In genomic region chr17:35708951-35709350, GRCh38 we compare ENCODE assay signal across 21 cellular contexts. TPM values are rescaled to one million over a fixed set of nuclear protein-coding genes. Genes with fewer than 3 reads are reported as not detected.
DNase-seq lines count a peak whose midpoint lies in the region; ATAC-seq, FAIRE-seq and TF ChIP-seq lines count a peak whose summit lies in the region.
"Had no signal": no experiment of that assay in that cellular context is flagged by ENCODE, and none has a peak within 500 bp of the region (broad histone marks: within the 10 kb centered on the region; RNA-seq: fewer than 3 reads in every experiment).

No MANE protein-coding gene starts in this region.

- peaks cover 15% of the 10 kb centered on the region for H3K36me3 Mint-ChIP-seq in endothelial cell (ENCODE audit: low read depth, unreplicated experiment)
- peaks cover 19% of the 10 kb centered on the region for H3K36me3 Mint-ChIP-seq in activated CD8-positive, alpha-beta memory T cell treated with anti-CD3 and anti-CD28 coated beads, Interleukin-2, amount 10 ng/mL, durations not matched to agents 7 days and 5 days
- peaks cover 20% of the 10 kb centered on the region for H3K36me3 Mint-ChIP-seq in GM23338 (ENCODE audit: low read depth)

- DNase-seq in SKM-1 (lab: John Stamatoyannopoulos, UW; ENCODE audit: unreplicated experiment) (peak; percentile 2), SKM-1 treated with dmso at 0.1 percent for 144 hours (lab: John Stamatoyannopoulos, UW; ENCODE audit: unreplicated experiment) (no peak), Karpas-422 (peak; percentile 43), GM12878 (ENCODE audit: low read depth, low spot score) (peak; percentile 5), endothelial cell (ENCODE audit: low spot score) (no peak), GM23338 (ENCODE audit: low spot score) (no peak)
- no peak for DNase-seq in activated CD8-positive, alpha-beta memory T cell treated with anti-CD3 and anti-CD28 coated beads, Interleukin-2, amount 10 ng/mL, durations not matched to agents 7 days and 5 days
- DNase-seq: activated naive CD8-positive, alpha-beta T cell treated with anti-CD3 and anti-CD28 coated beads, Interleukin-2, amount 10 ng/mL, durations not matched to agents 7 days and 5 days; GDM1; GOT3; NCI-H187; NCI-H524; PC-9; right cardiac atrium had no signal

- SMC1A ChIA-PET in GM12878 (lab: Charles Lee; ENCODE audit: uncharacterized antibody, unreplicated experiment): interaction anchor here (0.8 to 1.6 kb wide), 3 partner anchors 8 to 17 kb away, joined by 3 to 4 read pairs (median 4); no protein-coding TSS in a partner anchor

- H3K4me2 ChIP-seq in Karpas-422 (ENCODE audit: low read depth, low read length, poor library complexity, severe bottlenecking) (no peak overlapping the region), GM12878 (ENCODE audit: control insufficient read depth, insufficient read depth) (no peak overlapping the region), parathyroid adenoma (ENCODE audit: low read length) (peak overlapping the region; percentile 36), GM23338 (no peak overlapping the region)
- H3K4me2 ChIP-seq: PC-9 had no signal

- peaks cover 4% of the 10 kb centered on the region for H3K27me3 Mint-ChIP-seq in endothelial cell (ENCODE audit: unreplicated experiment)
- no peaks in the 10 kb centered on the region for H3K27me3 Mint-ChIP-seq in activated CD8-positive, alpha-beta memory T cell treated with anti-CD3 and anti-CD28 coated beads, Interleukin-2, amount 10 ng/mL, durations not matched to agents 7 days and 5 days
- peaks cover 3% of the 10 kb centered on the region for H3K27me3 Mint-ChIP-seq in GM23338 (ENCODE audit: insufficient read depth, low read depth, poor library complexity)
- H3K27me3 Mint-ChIP-seq: activated naive CD8-positive, alpha-beta T cell treated with anti-CD3 and anti-CD28 coated beads, Interleukin-2, amount 10 ng/mL, durations not matched to agents 7 days and 5 days; stimulated activated naive CD8-positive, alpha-beta T cell treated with anti-CD3 and anti-CD28 coated beads, Interleukin-15, Interleukin-2, amounts not matched to agents 100 ng/mL and 50 ng/mL, for 24 hours had no signal

- H3K36me3 ChIP-seq in Karpas-422 (ENCODE audit: insufficient read depth, low read length) (peaks cover 14% of the 10 kb centered on the region; the same call in 1 of the 2 replicates), GM12878 (ENCODE audit: control insufficient read depth in 2 of 2, insufficient read depth in 2 of 2, low read length in 1 of 2) (peaks cover 1 to 18% of the 10 kb centered on the region in 2 experiments; a peak in 3 of 4 replicates), parathyroid adenoma (ENCODE audit: control insufficient read depth, insufficient read depth, low read length) (no peaks in the 10 kb centered on the region), GM23338 (ENCODE audit: insufficient read depth) (peaks cover 10% of the 10 kb centered on the region)
- H3K36me3 ChIP-seq: breast epithelium had no signal

- TF ChIP-seq EP300 in GM12878 (IDR thresholded peaks at IDR 0.05; ENCODE audit: borderline replicate concordance in 1 of 2, control insufficient read depth in 1 of 2, low read depth in 2 of 2, low read length in 2 of 2): no peak

- H3K4me3 ChIP-seq in Karpas-422 (ENCODE audit: low read length): no peak overlapping the region
- no peak overlapping the region for H3K4me3 ChIP-seq in GM12878
- no peak overlapping the region for H3K4me3 ChIP-seq in parathyroid adenoma (ENCODE audit: low read depth, low read length)
- no peak overlapping the region for H3K4me3 ChIP-seq in GM23338
- H3K4me3 ChIP-seq: breast epithelium, PC-9 had no signal

- intact Hi-C loops in GM12878 (cut with micrococcal nuclease; ENCODE audit: unreplicated experiment): no loop called here

- no peak overlapping the region for H3K4me3 Mint-ChIP-seq in endothelial cell (ENCODE audit: unreplicated experiment)
- no peak overlapping the region for H3K4me3 Mint-ChIP-seq in activated CD8-positive, alpha-beta memory T cell treated with anti-CD3 and anti-CD28 coated beads, Interleukin-2, amount 10 ng/mL, durations not matched to agents 7 days and 5 days
- no peak overlapping the region for H3K4me3 Mint-ChIP-seq in GM23338
- H3K4me3 Mint-ChIP-seq: activated naive CD8-positive, alpha-beta T cell treated with anti-CD3 and anti-CD28 coated beads, Interleukin-2, amount 10 ng/mL, durations not matched to agents 7 days and 5 days; stimulated activated naive CD8-positive, alpha-beta T cell treated with anti-CD3 and anti-CD28 coated beads, Interleukin-15, Interleukin-2, amounts not matched to agents 100 ng/mL and 50 ng/mL, for 24 hours had no signal

- no peak overlapping the region for H3K9ac ChIP-seq in Karpas-422 (ENCODE audit: low read length)
- no peak overlapping the region for H3K9ac ChIP-seq in GM12878 (ENCODE audit: control insufficient read depth, insufficient read depth, low read length)
- no peak overlapping the region for H3K9ac ChIP-seq in parathyroid adenoma

- TF ChIP-seq CTCF in GM12878 (IDR thresholded peaks at IDR 0.05 in 2 of 3, conservative IDR thresholded peaks at IDR 0.05 in 1 of 3; ENCODE audit: control insufficient read depth in 2 of 3, extremely low read depth in 1 of 3, insufficient read depth in 1 of 3, low read depth in 3 of 3, low read length in 3 of 3) (no peak), parathyroid adenoma (IDR thresholded peaks at IDR 0.05) (no peak), endothelial cell (IDR thresholded peaks at IDR 0.05; ENCODE audit: unreplicated experiment) (no peak), GM23338 (conservative IDR thresholded peaks at IDR 0.05; ENCODE audit: low read depth in 2 of 2) (no peak)

- no TSS peak for BruUV-seq in GM12878 (replicated peaks; lab: Mats Ljungman, UMichigan)

- no peaks in the 10 kb centered on the region for H3K27me3 ChIP-seq in Karpas-422 (ENCODE audit: low read length)
- no peaks in the 10 kb centered on the region for H3K27me3 ChIP-seq in GM12878 (replicated peaks in 1 of 2; ENCODE audit: control insufficient read depth in 2 of 2, insufficient read depth in 2 of 2, low read length in 1 of 2)
- no peaks in the 10 kb centered on the region for H3K27me3 ChIP-seq in parathyroid adenoma (ENCODE audit: control insufficient read depth, insufficient read depth, low read length)
- H3K27me3 ChIP-seq in GM23338 (ENCODE audit: insufficient read depth): no peaks in the 10 kb centered on the region
- H3K27me3 ChIP-seq: breast epithelium had no signal

- H3K9me3 ChIP-seq in Karpas-422 (ENCODE audit: low read length) (no peaks in the 10 kb centered on the region), GM12878 (replicated peaks; ENCODE audit: control insufficient read depth, insufficient read depth, low read length) (no peaks in the 10 kb centered on the region), parathyroid adenoma (ENCODE audit: control insufficient read depth, low read length) (no peaks in the 10 kb centered on the region)
- H3K9me3 ChIP-seq: breast epithelium had no signal

- TF ChIP-seq RAD21 in GM12878 (IDR thresholded peaks at IDR 0.05; ENCODE audit: insufficient read depth, low read depth, low read length): no peak

- POLR2A ChIA-PET in GM12878 (lab: Charles Lee): interaction anchor here (0.7 kb wide), 1 partner anchor 1229 kb away, joined by 3 read pairs; no protein-coding TSS in a partner anchor

- H3K27ac Mint-ChIP-seq in endothelial cell (ENCODE audit: unreplicated experiment) (no peak overlapping the region), GM23338 (no peak overlapping the region)
- no peak overlapping the region for H3K27ac Mint-ChIP-seq in activated CD8-positive, alpha-beta memory T cell treated with anti-CD3 and anti-CD28 coated beads, Interleukin-2, amount 10 ng/mL, durations not matched to agents 7 days and 5 days
- H3K27ac Mint-ChIP-seq: activated naive CD8-positive, alpha-beta T cell treated with anti-CD3 and anti-CD28 coated beads, Interleukin-2, amount 10 ng/mL, durations not matched to agents 7 days and 5 days; stimulated activated naive CD8-positive, alpha-beta T cell treated with anti-CD3 and anti-CD28 coated beads, Interleukin-15, Interleukin-2, amounts not matched to agents 100 ng/mL and 50 ng/mL, for 24 hours had no signal

- FAIRE-seq in GM12878 (lab: Jason Lieb, UNC): no peak
- FAIRE-seq: keratinocyte had no signal

- no peaks in the 10 kb centered on the region for H3K9me3 Mint-ChIP-seq in endothelial cell (ENCODE audit: unreplicated experiment)
- no peaks in the 10 kb centered on the region for H3K9me3 Mint-ChIP-seq in activated CD8-positive, alpha-beta memory T cell treated with anti-CD3 and anti-CD28 coated beads, Interleukin-2, amount 10 ng/mL, durations not matched to agents 7 days and 5 days (ENCODE audit: low read depth)
- H3K9me3 Mint-ChIP-seq in GM23338: no peaks in the 10 kb centered on the region
- H3K9me3 Mint-ChIP-seq: activated naive CD8-positive, alpha-beta T cell treated with anti-CD3 and anti-CD28 coated beads, Interleukin-2, amount 10 ng/mL, durations not matched to agents 7 days and 5 days; stimulated activated naive CD8-positive, alpha-beta T cell treated with anti-CD3 and anti-CD28 coated beads, Interleukin-15, Interleukin-2, amounts not matched to agents 100 ng/mL and 50 ng/mL, for 24 hours had no signal

- H3K27ac ChIP-seq in Karpas-422 (ENCODE audit: low read length) (no peak overlapping the region), GM12878 (ENCODE audit: control insufficient read depth, insufficient read depth) (no peak overlapping the region), parathyroid adenoma (no peak overlapping the region), GM23338 (ENCODE audit: low read depth) (no peak overlapping the region)
- H3K27ac ChIP-seq: breast epithelium, PC-9 had no signal

- RAD21 ChIA-PET in GM12878 (lab: Charles Lee; ENCODE audit: unreplicated experiment): interaction anchor here (1.2 kb wide), 1 partner anchor 90 kb away, joined by 3 read pairs; no protein-coding TSS in a partner anchor

- ATAC-seq in GM12878: peak; percentile 48
- no peak for ATAC-seq in activated CD8-positive, alpha-beta memory T cell treated with anti-CD3 and anti-CD28 coated beads, Interleukin-2, amount 10 ng/mL, durations not matched to agents 7 days and 5 days
- no peak for ATAC-seq in GM23338
- ATAC-seq: right cardiac atrium had no signal

- H3K4me1 ChIP-seq in Karpas-422 (ENCODE audit: low read length): peaks cover 13% of the 10 kb centered on the region
- H3K4me1 ChIP-seq in GM12878 (ENCODE audit: control insufficient read depth, insufficient read depth, low read length): no peaks in the 10 kb centered on the region; the same call in 1 of the 2 replicates
- H3K4me1 ChIP-seq in parathyroid adenoma: peaks cover 27% of the 10 kb centered on the region
- no peaks in the 10 kb centered on the region for H3K4me1 ChIP-seq in GM23338 (ENCODE audit: insufficient read depth)
- H3K4me1 ChIP-seq: breast epithelium had no signal

- H3K4me1 Mint-ChIP-seq in endothelial cell (ENCODE audit: unreplicated experiment) (peaks cover 9% of the 10 kb centered on the region), GM23338 (no peaks in the 10 kb centered on the region)
- H3K4me1 Mint-ChIP-seq in activated CD8-positive, alpha-beta memory T cell treated with anti-CD3 and anti-CD28 coated beads, Interleukin-2, amount 10 ng/mL, durations not matched to agents 7 days and 5 days: peaks cover 13% of the 10 kb centered on the region

- H3F3A ChIP-seq in GM23338 (replicated peaks; ENCODE audit: low read depth): no peaks in the 10 kb centered on the region

- TF ChIP-seq POLR2A in GM12878 (IDR thresholded peaks at IDR 0.05; ENCODE audit: low read depth, low read length): no peak

- H3K9me2 ChIP-seq in Karpas-422 (replicated peaks; ENCODE audit: insufficient read depth, low read length): no peaks in the 10 kb centered on the region
- H3K9me2 ChIP-seq in GM23338 (ENCODE audit: insufficient read depth): no peaks in the 10 kb centered on the region

- CTCF ChIA-PET in GM12878 (lab: Yijun Ruan, JAX): interaction anchor here (2.2 to 2.7 kb wide), 2 partner anchors 38 to 96 kb away, joined by 5 to 18 read pairs; no protein-coding TSS in a partner anchor
- CTCF ChIA-PET in activated CD8-positive, alpha-beta memory T cell treated with anti-CD3 and anti-CD28 coated beads, Interleukin-2, amount 10 ng/mL, durations not matched to agents 7 days and 5 days (lab: Charles Lee): interaction anchor here (1.1 to 1.7 kb wide), 3 partner anchors 39 to 56 kb away, joined by 5 to 7 read pairs (median 5); no protein-coding TSS in a partner anchor

- in situ Hi-C loops in GM12878 (cut with MboI): no loop called here

- H3K79me2 ChIP-seq in Karpas-422 (ENCODE audit: low read length) (no peaks in the 10 kb centered on the region; the same call in 1 of the 2 replicates), GM12878 (ENCODE audit: control insufficient read depth, insufficient read depth, low read length) (no peaks in the 10 kb centered on the region), parathyroid adenoma (peaks cover 7% of the 10 kb centered on the region), GM23338 (replicated peaks; ENCODE audit: insufficient read depth) (no peaks in the 10 kb centered on the region)

- H4K20me1 ChIP-seq in Karpas-422 (ENCODE audit: insufficient read depth, low read depth, low read length) (no peaks in the 10 kb centered on the region), GM12878 (ENCODE audit: control insufficient read depth, insufficient read depth) (no peaks in the 10 kb centered on the region), GM23338 (replicated peaks; ENCODE audit: insufficient read depth) (peaks cover 10% of the 10 kb centered on the region)

- WGBS in GM12878 (ENCODE audit: insufficient coverage, insufficient replicate concordance, low lambda C conversion rate, missing lambda C conversion rate): 6% methylated on average over 3 of the region's 3 CpGs

- H2AFZ ChIP-seq in Karpas-422 (ENCODE audit: low read length) (no peak overlapping the region), GM12878 (ENCODE audit: control insufficient read depth, low read depth, low read length) (no peak overlapping the region), parathyroid adenoma (no peak overlapping the region), GM23338 (no peak overlapping the region)
- H2AFZ ChIP-seq: PC-9 had no signal

RNA-seq across cellular contexts. Expression of gene RASL10B, which starts 22.5 kb away (rescaled TPM):
- not detected in 2 replicates for total RNA-seq in Karpas-422 (2014; rRNA removed; shearing (Covaris generic); ENCODE audit: low replicate concordance)
- total RNA-seq in GM12878 (2013; cell fraction: nucleolus; rRNA removed): not detected in 2 replicates
- not detected in 2 replicates for total RNA-seq in GM12878 (2014; rRNA removed)
- not detected in 2 replicates for total RNA-seq in GM12878 (2014; rRNA removed; fragmentation: Illumina TruSeq; extraction: Trizol)
- 0.05 TPM in 1 of 2 replicates, not detected in the other for total RNA-seq in GM12878 (2021)
- not detected for polyA plus RNA-seq in GM12878 (2011; ENCODE audit: low read depth)
- polyA plus RNA-seq in GM12878 (2011; rRNA removed): not detected in 2 replicates
- polyA plus RNA-seq in GM12878 (2011; cell fraction: cytosol; rRNA removed): not detected in 2 replicates
- not detected in 2 replicates for polyA plus RNA-seq in GM12878 (2011; cell fraction: nucleus; rRNA removed)
- polyA plus RNA-seq in GM12878 (2012): not detected in 2 replicates
- not detected in 2 replicates for polyA plus RNA-seq in GM12878 (2014; fragmentation: Illumina TruSeq; extraction: Trizol)
- polyA plus RNA-seq in GM12878 (2014; fragmentation: Nextera tagmentation; extraction: Ambion mirVana): not detected
- polyA plus RNA-seq in GM12878 (2014; rRNA removed): not detected in 2 replicates
- polyA plus RNA-seq in GM12878 (2016; fragmentation: Nextera tagmentation; extraction: Ambion mirVana): not detected
- polyA minus RNA-seq in GM12878 (2011; rRNA and poly(A)+ RNA removed): not detected in 2 replicates
- not detected in 2 replicates for polyA minus RNA-seq in GM12878 (2011; cell fraction: cytosol; rRNA and poly(A)+ RNA removed)
- not detected in 2 replicates for polyA minus RNA-seq in GM12878 (2011; cell fraction: nucleus; rRNA and poly(A)+ RNA removed)
- total RNA-seq in endothelial cell (ENCODE audit: unreplicated experiment): 1.7 TPM
- total RNA-seq in activated CD8-positive, alpha-beta memory T cell treated with anti-CD3 and anti-CD28 coated beads, Interleukin-2, amount 10 ng/mL, durations not matched to agents 7 days and 5 days: under 1 TPM in 1 of 2 experiments, not detected in 1; 0.37 TPM
- total RNA-seq in GM23338 (2014; rRNA removed; shearing (Covaris generic)): 23.1 and 26.2 TPM in 2 replicates
- 6.2 and 7.1 TPM in 2 replicates for polyA plus RNA-seq in GM23338 (2016; fragmentation: Nextera tagmentation; extraction: Ambion mirVana)

RNA-seq across cellular contexts. Expression of gene GAS2L2, which starts 44.1 kb away (rescaled TPM):
- total RNA-seq in Karpas-422 (2014; rRNA removed; shearing (Covaris generic); ENCODE audit: low replicate concordance): 0.07 TPM in 1 of 2 replicates, not detected in the other
- total RNA-seq in GM12878 (2013; cell fraction: nucleolus; rRNA removed): not detected in 2 replicates
- total RNA-seq in GM12878 (2014; rRNA removed) (not detected in 2 replicates), GM12878 (2014; rRNA removed; fragmentation: Illumina TruSeq; extraction: Trizol) (not detected in 2 replicates), GM12878 (2021) (not detected in 2 replicates), endothelial cell (ENCODE audit: unreplicated experiment) (0.10 TPM)
- not detected for polyA plus RNA-seq in GM12878 (2011; ENCODE audit: low read depth)
- polyA plus RNA-seq in GM12878 (2011; rRNA removed) (not detected in 2 replicates), GM12878 (2014; fragmentation: Illumina TruSeq; extraction: Trizol) (0.01 TPM in 1 of 2 replicates, not detected in the other), GM12878 (2014; fragmentation: Nextera tagmentation; extraction: Ambion mirVana) (not detected), GM12878 (2014; rRNA removed) (not detected in 2 replicates), GM12878 (2016; fragmentation: Nextera tagmentation; extraction: Ambion mirVana) (not detected), GM23338 (2016; fragmentation: Nextera tagmentation; extraction: Ambion mirVana) (0.06 TPM in 1 of 2 replicates, not detected in the other)
- 0.03 TPM in 1 of 2 replicates, not detected in the other for polyA plus RNA-seq in GM12878 (2011; cell fraction: cytosol; rRNA removed)
- polyA plus RNA-seq in GM12878 (2011; cell fraction: nucleus; rRNA removed): 0.03 TPM in 1 of 2 replicates, not detected in the other
- polyA plus RNA-seq in GM12878 (2012): not detected in 2 replicates
- not detected in 2 replicates for polyA minus RNA-seq in GM12878 (2011; rRNA and poly(A)+ RNA removed)
- not detected in 2 replicates for polyA minus RNA-seq in GM12878 (2011; cell fraction: cytosol; rRNA and poly(A)+ RNA removed)
- polyA minus RNA-seq in GM12878 (2011; cell fraction: nucleus; rRNA and poly(A)+ RNA removed): not detected in 2 replicates
- total RNA-seq in activated CD8-positive, alpha-beta memory T cell treated with anti-CD3 and anti-CD28 coated beads, Interleukin-2, amount 10 ng/mL, durations not matched to agents 7 days and 5 days: not detected
- not detected in 2 replicates for total RNA-seq in GM23338 (2014; rRNA removed; shearing (Covaris generic))
- total RNA-seq: PC-9, urinary bladder had no signal

RNA-seq across cellular contexts. Expression of gene C17orf50, which starts 51.7 kb away (rescaled TPM):
- total RNA-seq in Karpas-422 (2014; rRNA removed; shearing (Covaris generic); ENCODE audit: low replicate concordance): not detected in 2 replicates
- total RNA-seq in GM12878 (2013; cell fraction: nucleolus; rRNA removed): not detected in 2 replicates
- total RNA-seq in GM12878 (2014; rRNA removed) (not detected in 2 replicates), GM12878 (2014; rRNA removed; fragmentation: Illumina TruSeq; extraction: Trizol) (not detected in 2 replicates), GM12878 (2021) (not detected in 2 replicates), endothelial cell (ENCODE audit: unreplicated experiment) (0.90 TPM)
- not detected for polyA plus RNA-seq in GM12878 (2011; ENCODE audit: low read depth)
- polyA plus RNA-seq in GM12878 (2011; rRNA removed) (not detected in 2 replicates), GM12878 (2014; fragmentation: Illumina TruSeq; extraction: Trizol) (not detected in 2 replicates), GM12878 (2014; fragmentation: Nextera tagmentation; extraction: Ambion mirVana) (not detected), GM12878 (2014; rRNA removed) (not detected in 2 replicates), GM12878 (2016; fragmentation: Nextera tagmentation; extraction: Ambion mirVana) (under 1 TPM in 1 of 2 experiments, not detected in 1; 0.16 TPM), GM23338 (2016; fragmentation: Nextera tagmentation; extraction: Ambion mirVana) (0.37 and 0.74 TPM in 2 replicates)
- polyA plus RNA-seq in GM12878 (2011; cell fraction: cytosol; rRNA removed): not detected in 2 replicates
- not detected in 2 replicates for polyA plus RNA-seq in GM12878 (2011; cell fraction: nucleus; rRNA removed)
- not detected in 2 replicates for polyA plus RNA-seq in GM12878 (2012)
- polyA minus RNA-seq in GM12878 (2011; rRNA and poly(A)+ RNA removed): not detected in 2 replicates
- not detected in 2 replicates for polyA minus RNA-seq in GM12878 (2011; cell fraction: cytosol; rRNA and poly(A)+ RNA removed)
- polyA minus RNA-seq in GM12878 (2011; cell fraction: nucleus; rRNA and poly(A)+ RNA removed): not detected in 2 replicates
- total RNA-seq in activated CD8-positive, alpha-beta memory T cell treated with anti-CD3 and anti-CD28 coated beads, Interleukin-2, amount 10 ng/mL, durations not matched to agents 7 days and 5 days: not detected
- total RNA-seq in GM23338 (2014; rRNA removed; shearing (Covaris generic)): 1.6 TPM in 1 of 2 replicates, not detected in the other
- total RNA-seq: activated naive CD8-positive, alpha-beta T cell treated with anti-CD3 and anti-CD28 coated beads, Interleukin-2, amount 10 ng/mL, durations not matched to agents 7 days and 5 days; breast epithelium; MCF 10A; mesenteric fat pad; PC-9; right cardiac atrium; urinary bladder had no signal
- polyA plus RNA-seq: keratinocyte, urinary bladder had no signal

Comparison
In these comparisons a context has a peak if more than half of its experiments do, and no peak if none do; other contexts are left out.
1. DNase-seq: peak in SKM-1 (single experiment), Karpas-422 (single experiment) and GM12878 (single experiment); none in SKM-1 treated with dmso at 0.1 percent for 144 hours (single experiment), endothelial cell (single experiment), activated CD8-positive, alpha-beta memory T cell treated with anti-CD3 and anti-CD28 coated beads, Interleukin-2, amount 10 ng/mL, durations not matched to agents 7 days and 5 days (single experiment) and GM23338 (single experiment).